12 cellular contexts compared by ENCODE assay signal in genomic region chr5:95543017-95543705, GRCh38. TPM values are rescaled to one million over a fixed set of nuclear protein-coding genes. Genes with fewer than 3 reads are reported as not detected.
DNase-seq lines count a peak whose midpoint lies in the region; ATAC-seq, FAIRE-seq and TF ChIP-seq lines count a peak whose summit lies in the region.
"Had no signal": no experiment of that assay in that cellular context is flagged by ENCODE, and none has a peak within 500 bp of the region (broad histone marks: within the 10 kb centered on the region; RNA-seq: fewer than 3 reads in every experiment).

No MANE protein-coding gene starts in this region.

- no peak for TF ChIP-seq POLR2A in GM12878 (IDR thresholded peaks at IDR 0.05; ENCODE audit: low read depth, low read length)
- no peak for TF ChIP-seq POLR2A in gastrocnemius medialis (IDR thresholded peaks at IDR 0.05)
- no peak for TF ChIP-seq POLR2A in esophagus squamous epithelium (IDR thresholded peaks at IDR 0.05)

- no peak for TF ChIP-seq CTCF in GM12878 (IDR thresholded peaks at IDR 0.05 in 2 of 3, conservative IDR thresholded peaks at IDR 0.05 in 1 of 3; ENCODE audit: control insufficient read depth in 2 of 3, extremely low read depth in 1 of 3, insufficient read depth in 1 of 3, low read depth in 3 of 3, low read length in 3 of 3)
- TF ChIP-seq CTCF in gastrocnemius medialis (IDR thresholded peaks at IDR 0.05 in 4 of 5, conservative IDR thresholded peaks at IDR 0.05 in 1 of 5), result no peak
- no peak for TF ChIP-seq CTCF in esophagus squamous epithelium (IDR thresholded peaks at IDR 0.05)

- H3K79me2 ChIP-seq in GM12878 (ENCODE audit: control insufficient read depth, insufficient read depth, low read length), result peaks cover 1% of the 10 kb centered on the region; the same call in 1 of the 2 replicates

- no peak for TF ChIP-seq EP300 in GM12878 (IDR thresholded peaks at IDR 0.05; ENCODE audit: borderline replicate concordance in 1 of 2, control insufficient read depth in 1 of 2, low read depth in 2 of 2, low read length in 2 of 2)

- 96% methylated on average over 3 of the region's 3 CpGs for WGBS in GM12878 (ENCODE audit: insufficient coverage, insufficient replicate concordance, low lambda C conversion rate, missing lambda C conversion rate)
- 48 to 50% methylated on average over 3 of the region's 3 CpGs for WGBS in esophagus squamous epithelium, 2 donors

- peaks cover 0 to 17% of the 10 kb centered on the region in 2 experiments; a peak in 2 of 4 replicates for H3K36me3 ChIP-seq in GM12878 (ENCODE audit: control insufficient read depth in 2 of 2, insufficient read depth in 2 of 2, low read length in 1 of 2)
- H3K36me3 ChIP-seq in gastrocnemius medialis, result peaks cover 0 to 52% of the 10 kb centered on the region in 2 donors
- peaks cover 0 to 100% (median 5%) of the 10 kb centered on the region in 3 donors for H3K36me3 ChIP-seq in esophagus squamous epithelium

- peaks cover 47% of the 10 kb centered on the region for H3K36me3 Mint-ChIP-seq in activated CD8-positive, alpha-beta memory T cell treated with anti-CD3 and anti-CD28 coated beads, Interleukin-2, amount 10 ng/mL, durations not matched to agents 7 days and 5 days

- no peak overlapping the region for H3K4me3 Mint-ChIP-seq in activated CD8-positive, alpha-beta memory T cell treated with anti-CD3 and anti-CD28 coated beads, Interleukin-2, amount 10 ng/mL, durations not matched to agents 7 days and 5 days
- H3K4me3 Mint-ChIP-seq: brain, naive B cell had no signal

- H3K27me3 ChIP-seq in GM12878 (replicated peaks in 1 of 2; ENCODE audit: control insufficient read depth in 2 of 2, insufficient read depth in 2 of 2, low read length in 1 of 2), result no peaks in the 10 kb centered on the region
- H3K27me3 ChIP-seq in gastrocnemius medialis, result no peaks in the 10 kb centered on the region
- no peaks in the 10 kb centered on the region for H3K27me3 ChIP-seq in esophagus squamous epithelium
- H3K27me3 ChIP-seq: MG63 had no signal

- H3K4me2 ChIP-seq in GM12878 (ENCODE audit: control insufficient read depth, insufficient read depth), result no peak overlapping the region; the same call in 1 of the 2 replicates

- TF ChIP-seq RAD21 in GM12878 (IDR thresholded peaks at IDR 0.05; ENCODE audit: insufficient read depth, low read depth, low read length), result no peak

- RAD21 ChIA-PET in GM12878 (lab: Charles Lee; ENCODE audit: unreplicated experiment), result interaction anchor here (0.9 to 1.5 kb wide), 3 partner anchors 12 to 19 kb away, joined by 3 to 4 read pairs (median 4); partner anchors contain the start of genes ARSK and SKIC3

- no peak overlapping the region; the same call in 1 of the 2 replicates for H3K27ac ChIP-seq in GM12878 (ENCODE audit: control insufficient read depth, insufficient read depth)
- H3K27ac ChIP-seq in gastrocnemius medialis, result peak overlapping the region; percentile 43 to 76 (median 59)
- H3K27ac ChIP-seq in esophagus squamous epithelium, result no peak overlapping the region

- H3K9me3 Mint-ChIP-seq in activated CD8-positive, alpha-beta memory T cell treated with anti-CD3 and anti-CD28 coated beads, Interleukin-2, amount 10 ng/mL, durations not matched to agents 7 days and 5 days (ENCODE audit: low read depth), result no peaks in the 10 kb centered on the region
- H3K9me3 Mint-ChIP-seq: brain, naive B cell had no signal

- peaks cover 12% of the 10 kb centered on the region for H3K4me1 Mint-ChIP-seq in activated CD8-positive, alpha-beta memory T cell treated with anti-CD3 and anti-CD28 coated beads, Interleukin-2, amount 10 ng/mL, durations not matched to agents 7 days and 5 days
- H3K4me1 Mint-ChIP-seq: naive B cell had no signal

- intact Hi-C loops in GM12878 (cut with micrococcal nuclease; ENCODE audit: unreplicated experiment), result no loop called here
- intact Hi-C loops in gastrocnemius medialis (cut with DNase I; ENCODE audit: low total_unique reads), result no loop called here
- intact Hi-C loops in esophagus squamous epithelium (cut with DNase I), result no loop called here

- H3K4me1 ChIP-seq in GM12878 (ENCODE audit: control insufficient read depth, insufficient read depth, low read length), result no peaks in the 10 kb centered on the region; the same call in 1 of the 2 replicates
- peaks cover 14 to 18% of the 10 kb centered on the region in 2 donors for H3K4me1 ChIP-seq in gastrocnemius medialis
- H3K4me1 ChIP-seq in esophagus squamous epithelium, result peaks cover 0 to 11% (median 0%) of the 10 kb centered on the region in 3 donors

- H4K20me1 ChIP-seq in GM12878 (ENCODE audit: control insufficient read depth, insufficient read depth), result no peaks in the 10 kb centered on the region

- in situ Hi-C loops in GM12878 (cut with MboI) (no loop called here), gastrocnemius medialis (cut with MboI; ENCODE audit: low sequenced_read_pairs in 4 of 4) (no loop called here)

- no peak overlapping the region for H2AFZ ChIP-seq in GM12878 (ENCODE audit: control insufficient read depth, low read depth, low read length)

- ATAC-seq in activated CD8-positive, alpha-beta memory T cell treated with anti-CD3 and anti-CD28 coated beads, Interleukin-2, amount 10 ng/mL, durations not matched to agents 7 days and 5 days, result peak; percentile 39
- peak; percentile 93 for ATAC-seq in GM12878
- ATAC-seq in gastrocnemius medialis, result peak; percentile 72 to 95
- no peak for ATAC-seq in GM19395 (IDR thresholded peaks at IDR 0.05; ENCODE audit: unreplicated experiment)

- SMC1A ChIA-PET in GM12878 (lab: Charles Lee; ENCODE audit: uncharacterized antibody, unreplicated experiment), result interaction anchor here (0.5 to 1.8 kb wide), 5 partner anchors 9 to 301 kb away, joined by 3 to 5 read pairs (median 3); no protein-coding TSS in a partner anchor

- H3K9me3 ChIP-seq in GM12878 (replicated peaks; ENCODE audit: control insufficient read depth, insufficient read depth, low read length), result no peaks in the 10 kb centered on the region; the same call in 2 of the 3 replicates
- no peaks in the 10 kb centered on the region for H3K9me3 ChIP-seq in gastrocnemius medialis
- no peaks in the 10 kb centered on the region for H3K9me3 ChIP-seq in esophagus squamous epithelium
- H3K9me3 ChIP-seq: MG63 had no signal

- no peak overlapping the region for H3K9ac ChIP-seq in GM12878 (ENCODE audit: control insufficient read depth, insufficient read depth, low read length)

- POLR2A ChIA-PET in GM12878 (lab: Charles Lee), result interaction anchor here (0.6 to 1.2 kb wide), 2 partner anchors 12 to 1079 kb away, joined by 4 to 7 read pairs; partner anchors contain the start of genes ARSK and SKIC3

- no peaks in the 10 kb centered on the region for H3K27me3 Mint-ChIP-seq in activated CD8-positive, alpha-beta memory T cell treated with anti-CD3 and anti-CD28 coated beads, Interleukin-2, amount 10 ng/mL, durations not matched to agents 7 days and 5 days
- H3K27me3 Mint-ChIP-seq: brain, naive B cell had no signal

- DNase-seq in activated CD8-positive, alpha-beta memory T cell treated with anti-CD3 and anti-CD28 coated beads, Interleukin-2, amount 10 ng/mL, durations not matched to agents 7 days and 5 days, result no peak
- no peak for DNase-seq in activated CD8-positive, alpha-beta memory T cell treated with anti-CD3 and anti-CD28 coated beads, Interleukin-2, amount 50 U/mL, for 4 hours
- DNase-seq in NCI-H146 (lab: John Stamatoyannopoulos, UW) (peak; percentile 26), GM12878 (ENCODE audit: low read depth, low spot score) (peak; percentile 28), gastrocnemius medialis (no peak), esophagus squamous epithelium (lab: John Stamatoyannopoulos, UW) (no peak), NCI-H524 treated with DMSO at 0.1 percent for 48 hours (lab: John Stamatoyannopoulos, UW) (no peak)
- DNase-seq: MG63, naive B cell had no signal

- FAIRE-seq in GM12878 (lab: Jason Lieb, UNC), result no peak
- FAIRE-seq: H1 had no signal

- no TSS peak for BruUV-seq in GM12878 (replicated peaks; lab: Mats Ljungman, UMichigan)

- no peak overlapping the region for H3K27ac Mint-ChIP-seq in activated CD8-positive, alpha-beta memory T cell treated with anti-CD3 and anti-CD28 coated beads, Interleukin-2, amount 10 ng/mL, durations not matched to agents 7 days and 5 days
- H3K27ac Mint-ChIP-seq: naive B cell had no signal

- H3K4me3 ChIP-seq in GM12878 (no peak overlapping the region), gastrocnemius medialis (no peak overlapping the region), esophagus squamous epithelium (no peak overlapping the region)
- H3K4me3 ChIP-seq: MG63 had no signal

- CTCF ChIA-PET in activated CD8-positive, alpha-beta memory T cell treated with anti-CD3 and anti-CD28 coated beads, Interleukin-2, amount 10 ng/mL, durations not matched to agents 7 days and 5 days (lab: Charles Lee), result interaction anchor here (1.1 to 1.6 kb wide), 4 partner anchors 9 to 21 kb away, joined by 3 to 4 read pairs (median 3); partner anchors contain the start of genes ARSK and SKIC3
- CTCF ChIA-PET in GM12878 (lab: Yijun Ruan, JAX), result no interaction called here

RNA-seq across cellular contexts. Expression of gene SKIC3, which starts 11.6 kb away (rescaled TPM):
- total RNA-seq in activated CD8-positive, alpha-beta memory T cell treated with anti-CD3 and anti-CD28 coated beads, Interleukin-2, amount 10 ng/mL, durations not matched to agents 7 days and 5 days, result 10 to 100 TPM; 64.1 to 75.0 TPM
- 454 TPM in 2 replicates for total RNA-seq in GM12878 (2013; cell fraction: nucleolus; rRNA removed)
- 57.3 and 74.7 TPM in 2 replicates for total RNA-seq in GM12878 (2014; rRNA removed)
- total RNA-seq in GM12878 (2014; rRNA removed; fragmentation: Illumina TruSeq; extraction: Trizol), result 69.9 and 75.9 TPM in 2 replicates
- total RNA-seq in GM12878 (2021), result 57.0 and 65.3 TPM in 2 replicates
- polyA plus RNA-seq in GM12878 (2011; ENCODE audit: low read depth), result 20.6 TPM
- polyA plus RNA-seq in GM12878 (2011; rRNA removed), result 73.7 and 124 TPM in 2 replicates
- 18.9 and 19.8 TPM in 2 replicates for polyA plus RNA-seq in GM12878 (2011; cell fraction: cytosol; rRNA removed)
- 113 and 162 TPM in 2 replicates for polyA plus RNA-seq in GM12878 (2011; cell fraction: nucleus; rRNA removed)
- 26.7 and 35.8 TPM in 2 replicates for polyA plus RNA-seq in GM12878 (2012)
- polyA plus RNA-seq in GM12878 (2014; fragmentation: Illumina TruSeq; extraction: Trizol), result 49.2 and 58.4 TPM in 2 replicates
- 10 to 100 TPM; 23.6 to 42.1 TPM for polyA plus RNA-seq in GM12878 (2014; fragmentation: Nextera tagmentation; extraction: Ambion mirVana)
- 32.7 and 36.6 TPM in 2 replicates for polyA plus RNA-seq in GM12878 (2014; rRNA removed)
- 10 to 100 TPM; 54.0 to 61.3 TPM for polyA plus RNA-seq in GM12878 (2016; fragmentation: Nextera tagmentation; extraction: Ambion mirVana)
- 76.0 and 124 TPM in 2 replicates for polyA minus RNA-seq in GM12878 (2011; rRNA and poly(A)+ RNA removed)
- 23.3 and 31.5 TPM in 2 replicates for polyA minus RNA-seq in GM12878 (2011; cell fraction: cytosol; rRNA and poly(A)+ RNA removed)
- polyA minus RNA-seq in GM12878 (2011; cell fraction: nucleus; rRNA and poly(A)+ RNA removed), result 78.8 and 92.6 TPM in 2 replicates
- 10 to 100 TPM; 40.6 to 54.4 (median 43.4) TPM for total RNA-seq in gastrocnemius medialis
- 10 to 100 TPM; 27.0 to 71.3 (median 41.6) TPM for total RNA-seq in esophagus squamous epithelium

RNA-seq across cellular contexts. Expression of gene ARSK, which starts 11.7 kb away (rescaled TPM):
- total RNA-seq in activated CD8-positive, alpha-beta memory T cell treated with anti-CD3 and anti-CD28 coated beads, Interleukin-2, amount 10 ng/mL, durations not matched to agents 7 days and 5 days, result 1 to 10 TPM; 4.3 to 4.9 TPM
- total RNA-seq in GM12878 (2013; cell fraction: nucleolus; rRNA removed), result 12.6 and 12.7 TPM in 2 replicates
- 6.4 and 6.6 TPM in 2 replicates for total RNA-seq in GM12878 (2014; rRNA removed)
- 5.7 and 5.9 TPM in 2 replicates for total RNA-seq in GM12878 (2014; rRNA removed; fragmentation: Illumina TruSeq; extraction: Trizol)
- 4.0 and 4.6 TPM in 2 replicates for total RNA-seq in GM12878 (2021)
- polyA plus RNA-seq in GM12878 (2011; ENCODE audit: low read depth), result 2.9 TPM
- 5.9 and 8.2 TPM in 2 replicates for polyA plus RNA-seq in GM12878 (2011; rRNA removed)
- polyA plus RNA-seq in GM12878 (2011; cell fraction: cytosol; rRNA removed), result 3.0 and 3.3 TPM in 2 replicates
- polyA plus RNA-seq in GM12878 (2011; cell fraction: nucleus; rRNA removed), result 2.0 and 2.5 TPM in 2 replicates
- polyA plus RNA-seq in GM12878 (2012), result 3.5 and 3.8 TPM in 2 replicates
- 4.7 and 5.1 TPM in 2 replicates for polyA plus RNA-seq in GM12878 (2014; fragmentation: Illumina TruSeq; extraction: Trizol)
- 1 to 10 TPM; 1.6 to 3.5 TPM for polyA plus RNA-seq in GM12878 (2014; fragmentation: Nextera tagmentation; extraction: Ambion mirVana)
- 6.9 and 7.1 TPM in 2 replicates for polyA plus RNA-seq in GM12878 (2014; rRNA removed)
- 1 to 10 TPM; 8.8 to 9.5 TPM for polyA plus RNA-seq in GM12878 (2016; fragmentation: Nextera tagmentation; extraction: Ambion mirVana)
- polyA minus RNA-seq in GM12878 (2011; rRNA and poly(A)+ RNA removed), result 3.4 and 4.4 TPM in 2 replicates
- polyA minus RNA-seq in GM12878 (2011; cell fraction: cytosol; rRNA and poly(A)+ RNA removed), result 1.2 and 1.7 TPM in 2 replicates
- 2.7 and 5.6 TPM in 2 replicates for polyA minus RNA-seq in GM12878 (2011; cell fraction: nucleus; rRNA and poly(A)+ RNA removed)
- 1 to 10 TPM; 2.3 to 4.3 (median 2.8) TPM for total RNA-seq in gastrocnemius medialis
- total RNA-seq in esophagus squamous epithelium, result 1 to 10 TPM; 2.0 to 4.9 (median 3.6) TPM

Comparison
In these comparisons a context has a peak if more than half of its experiments do, and no peak if none do; other contexts are left out.
1. DNase-seq: peak in NCI-H146 (single experiment) and GM12878 (single experiment); none in activated CD8-positive, alpha-beta memory T cell treated with anti-CD3 and anti-CD28 coated beads, Interleukin-2, amount 10 ng/mL, durations not matched to agents 7 days and 5 days (single experiment), activated CD8-positive, alpha-beta memory T cell treated with anti-CD3 and anti-CD28 coated beads, Interleukin-2, amount 50 U/mL, for 4 hours (single experiment), gastrocnemius medialis (0 of 2), esophagus squamous epithelium (single experiment) and NCI-H524 treated with DMSO at 0.1 percent for 48 hours (single experiment).
2. H3K27ac ChIP-seq: peak in gastrocnemius medialis (4 of 4); none in GM12878 (single experiment) and esophagus squamous epithelium (0 of 4).